9 cellular contexts compared by ENCODE assay signal in genomic region chr3:4995500-4996053, GRCh38. TPM values are rescaled to one million over a fixed set of nuclear protein-coding genes. Genes with fewer than 3 reads are reported as not detected.
A peak's percentile ranks its signal among the peaks of the same experiment; 100 is the strongest.
DNase-seq lines count a peak whose midpoint lies in the region; ATAC-seq and TF ChIP-seq lines count a peak whose summit lies in the region.
"Had no signal": no experiment of that assay in that cellular context is flagged by ENCODE, and none has a peak within 500 bp of the region (broad histone marks: within the 10 kb centered on the region; RNA-seq: fewer than 3 reads in every experiment).

No MANE protein-coding gene starts in this region.

- CTCF ChIA-PET in HEK293 (lab: Yijun Ruan, JAX) = interaction anchor here (1.7 to 2.3 kb wide), 2 partner anchors 19 to 284 kb away, joined by 3 to 8 read pairs; no protein-coding TSS in a partner anchor
- CTCF ChIA-PET in activated CD4-positive, alpha-beta memory T cell treated with anti-CD3 and anti-CD28 coated beads, Interleukin-2, amount 10 ng/mL, durations not matched to agents 7 days and 5 days (lab: Charles Lee) = interaction anchor here (1.1 kb wide), 1 partner anchor 15 kb away, joined by 3 read pairs; no protein-coding TSS in a partner anchor

- H3K27ac ChIP-seq in HEK293 (ENCODE audit: extremely low read depth, low read depth, low read length) (peak overlapping the region; percentile 32; the same call in 1 of the 2 replicates), foreskin keratinocyte (peak overlapping the region; percentile 98)
- H3K27ac ChIP-seq: upper lobe of right lung had no signal

- H3K36me3 Mint-ChIP-seq in activated CD4-positive, alpha-beta memory T cell treated with anti-CD3 and anti-CD28 coated beads, Interleukin-2, amount 10 ng/mL, durations not matched to agents 7 days and 5 days (ENCODE audit: low read depth) = no peaks in the 10 kb centered on the region
- no peaks in the 10 kb centered on the region for H3K36me3 Mint-ChIP-seq in stimulated activated naive CD8-positive, alpha-beta T cell treated with anti-CD3 and anti-CD28 coated beads, Interleukin-15, Interleukin-2, amounts not matched to agents 100 ng/mL and 50 ng/mL, for 24 hours (ENCODE audit: low read depth)
- no peaks in the 10 kb centered on the region for H3K36me3 Mint-ChIP-seq in activated naive CD4-positive, alpha-beta T cell treated with anti-CD3 and anti-CD28 coated beads, Interleukin-2, amount 50 U/mL, for 72 hours

- POLR2A ChIA-PET in HEK293 (lab: Yijun Ruan, JAX) = interaction anchor here (2.3 to 2.6 kb wide), 2 partner anchors 10 to 16 kb away, joined by 6 to 20 read pairs; partner anchors contain the start of gene BHLHE40
- POLR2A ChIA-PET in activated CD4-positive, alpha-beta memory T cell treated with anti-CD3 and anti-CD28 coated beads, Interleukin-2, amount 10 ng/mL, durations not matched to agents 7 days and 5 days (lab: Charles Lee) = interaction anchor here (2.3 to 18.0 kb wide), 2 partner anchors 13 to 22 kb away, joined by 9 to 321 read pairs; partner anchors contain the start of gene BHLHE40

- no peaks in the 10 kb centered on the region for H3K9me3 ChIP-seq in HEK293 (ENCODE audit: control insufficient read depth, insufficient read depth, low read depth, low read length)
- H3K9me3 ChIP-seq: upper lobe of right lung had no signal

- H3K9me3 Mint-ChIP-seq in activated CD4-positive, alpha-beta memory T cell treated with anti-CD3 and anti-CD28 coated beads, Interleukin-2, amount 10 ng/mL, durations not matched to agents 7 days and 5 days = no peaks in the 10 kb centered on the region
- H3K9me3 Mint-ChIP-seq in stimulated activated naive CD8-positive, alpha-beta T cell treated with anti-CD3 and anti-CD28 coated beads, Interleukin-15, Interleukin-2, amounts not matched to agents 100 ng/mL and 50 ng/mL, for 24 hours = no peaks in the 10 kb centered on the region
- no peaks in the 10 kb centered on the region for H3K9me3 Mint-ChIP-seq in activated naive CD4-positive, alpha-beta T cell treated with anti-CD3 and anti-CD28 coated beads, Interleukin-2, amount 50 U/mL, for 72 hours

- H3K4me3 ChIP-seq in HEK293 (ENCODE audit: low read depth, low read length) = no peak overlapping the region
- H3K4me3 ChIP-seq: upper lobe of right lung had no signal

- no peak overlapping the region for H3K27ac Mint-ChIP-seq in activated CD4-positive, alpha-beta memory T cell treated with anti-CD3 and anti-CD28 coated beads, Interleukin-2, amount 10 ng/mL, durations not matched to agents 7 days and 5 days
- H3K27ac Mint-ChIP-seq in stimulated activated naive CD8-positive, alpha-beta T cell treated with anti-CD3 and anti-CD28 coated beads, Interleukin-15, Interleukin-2, amounts not matched to agents 100 ng/mL and 50 ng/mL, for 24 hours = peak overlapping the region; percentile 46
- H3K27ac Mint-ChIP-seq in activated naive CD4-positive, alpha-beta T cell treated with anti-CD3 and anti-CD28 coated beads, Interleukin-2, amount 50 U/mL, for 72 hours = no peak overlapping the region

- ATAC-seq in foreskin keratinocyte (peak; percentile 73), GM19397 (IDR thresholded peaks at IDR 0.05; ENCODE audit: unreplicated experiment) (no peak), GM21360 (IDR thresholded peaks at IDR 0.05; ENCODE audit: unreplicated experiment) (no peak)
- ATAC-seq in activated naive CD4-positive, alpha-beta T cell treated with anti-CD3 and anti-CD28 coated beads, Interleukin-2, amount 50 U/mL, for 72 hours = no peak

- H3K4me3 Mint-ChIP-seq in activated CD4-positive, alpha-beta memory T cell treated with anti-CD3 and anti-CD28 coated beads, Interleukin-2, amount 10 ng/mL, durations not matched to agents 7 days and 5 days = no peak overlapping the region
- H3K4me3 Mint-ChIP-seq in stimulated activated naive CD8-positive, alpha-beta T cell treated with anti-CD3 and anti-CD28 coated beads, Interleukin-15, Interleukin-2, amounts not matched to agents 100 ng/mL and 50 ng/mL, for 24 hours = no peak overlapping the region

- DNase-seq in activated CD4-positive, alpha-beta memory T cell treated with anti-CD3 and anti-CD28 coated beads, Interleukin-2, amount 10 ng/mL, durations not matched to agents 7 days and 5 days = peak; percentile 11
- peak; percentile 71 to 85 for DNase-seq in foreskin keratinocyte
- no peak for DNase-seq in NCI-H2107 treated with DMSO at 0.1 percent for 48 hours (lab: John Stamatoyannopoulos, UW; ENCODE audit: unreplicated experiment)
- DNase-seq in activated naive CD4-positive, alpha-beta T cell treated with anti-CD3 and anti-CD28 coated beads, Interleukin-2, amount 50 U/mL, for 72 hours (ENCODE audit: low spot score in 2 of 2) = no peak
- DNase-seq: upper lobe of right lung had no signal

- H3K36me3 ChIP-seq in HEK293 (ENCODE audit: control insufficient read depth in 2 of 2, insufficient read depth in 1 of 2, low read length in 2 of 2) = no peaks in the 10 kb centered on the region
- H3K36me3 ChIP-seq: upper lobe of right lung had no signal

- H3K27me3 Mint-ChIP-seq in activated CD4-positive, alpha-beta memory T cell treated with anti-CD3 and anti-CD28 coated beads, Interleukin-2, amount 10 ng/mL, durations not matched to agents 7 days and 5 days = no peaks in the 10 kb centered on the region
- H3K27me3 Mint-ChIP-seq in stimulated activated naive CD8-positive, alpha-beta T cell treated with anti-CD3 and anti-CD28 coated beads, Interleukin-15, Interleukin-2, amounts not matched to agents 100 ng/mL and 50 ng/mL, for 24 hours = no peaks in the 10 kb centered on the region

- no peaks in the 10 kb centered on the region for H3K27me3 ChIP-seq in foreskin keratinocyte
- H3K27me3 ChIP-seq: upper lobe of right lung had no signal

- TF ChIP-seq CTCF in HEK293 (tag by site-specific recombination; IDR thresholded peaks at IDR 0.05) (no peak), foreskin keratinocyte (conservative IDR thresholded peaks at IDR 0.05) (no peak)

- peaks cover 5% of the 10 kb centered on the region; the same call in 1 of the 2 replicates for H3K4me1 ChIP-seq in HEK293 (ENCODE audit: control insufficient read depth, insufficient read depth, low read length)
- H3K4me1 ChIP-seq in foreskin keratinocyte = peaks cover 38% of the 10 kb centered on the region

- peaks cover 42% of the 10 kb centered on the region for H3K4me1 Mint-ChIP-seq in activated CD4-positive, alpha-beta memory T cell treated with anti-CD3 and anti-CD28 coated beads, Interleukin-2, amount 10 ng/mL, durations not matched to agents 7 days and 5 days
- H3K4me1 Mint-ChIP-seq in stimulated activated naive CD8-positive, alpha-beta T cell treated with anti-CD3 and anti-CD28 coated beads, Interleukin-15, Interleukin-2, amounts not matched to agents 100 ng/mL and 50 ng/mL, for 24 hours (ENCODE audit: low read depth) = peaks cover 42% of the 10 kb centered on the region

TF ChIP-seq in HEK293, 187 proteins besides CTCF, POLR2A, EP300 and RAD21 (continues in another document):
- TF ChIP-seq BCL11B (tag by site-specific recombination; IDR thresholded peaks at IDR 0.05; ENCODE audit: low read depth) (no peak), ZNF792 (tag by site-specific recombination; IDR thresholded peaks at IDR 0.05) (no peak), ZBTB21 (tag by site-specific recombination; IDR thresholded peaks at IDR 0.05) (no peak), ZNF555 (tag by site-specific recombination; conservative IDR thresholded peaks at IDR 0.05) (no peak), MEIS1 (CRISPR knock-in tag; IDR thresholded peaks at IDR 0.05; ENCODE audit: borderline replicate concordance) (no peak), GLIS1 (tag by site-specific recombination; IDR thresholded peaks at IDR 0.05) (peak; percentile 75), ZNF449 (tag by site-specific recombination; IDR thresholded peaks at IDR 0.05) (no peak), ZBTB6 (tag by site-specific recombination; IDR thresholded peaks at IDR 0.05) (peak; percentile 18; the same call in 1 of the 2 replicates), ZNF350 (tag by site-specific recombination; IDR thresholded peaks at IDR 0.05) (no peak), ZSCAN30 (tag by site-specific recombination; IDR thresholded peaks at IDR 0.05) (no peak), ZNF292 (tag by site-specific recombination; IDR thresholded peaks at IDR 0.05; ENCODE audit: borderline replicate concordance, low read depth) (no peak), ZNF664 (tag by site-specific recombination; IDR thresholded peaks at IDR 0.05) (no peak), ZNF585B (tag by site-specific recombination; IDR thresholded peaks at IDR 0.05) (no peak), ZBTB17 (tag by site-specific recombination; IDR thresholded peaks at IDR 0.05) (no peak), ZNF768 (tag by site-specific recombination; IDR thresholded peaks at IDR 0.05) (no peak), ZBTB7A (tag by site-specific recombination; IDR thresholded peaks at IDR 0.05; ENCODE audit: low read depth) (no peak)

RNA-seq across cellular contexts. Expression of gene BHLHE40, which starts 16.3 kb away (rescaled TPM):
- total RNA-seq in activated CD4-positive, alpha-beta memory T cell treated with anti-CD3 and anti-CD28 coated beads, Interleukin-2, amount 10 ng/mL, durations not matched to agents 7 days and 5 days = 100 to 1,000 TPM; 316 to 318 TPM
- 78.2 and 96.0 TPM in 2 replicates for total RNA-seq in foreskin keratinocyte
- 44.6 and 47.5 TPM in 2 replicates for polyA plus RNA-seq in foreskin keratinocyte
- 100 to 1,000 TPM; 228 to 369 TPM for total RNA-seq in activated naive CD4-positive, alpha-beta T cell treated with anti-CD3 and anti-CD28 coated beads, Interleukin-2, amount 50 U/mL, for 72 hours

Comparison
In these comparisons a context has a peak if more than half of its experiments do, and no peak if none do; other contexts are left out.
1. DNase-seq: peak in activated CD4-positive, alpha-beta memory T cell treated with anti-CD3 and anti-CD28 coated beads, Interleukin-2, amount 10 ng/mL, durations not matched to agents 7 days and 5 days (single experiment) and foreskin keratinocyte (2 of 2); none in NCI-H2107 treated with DMSO at 0.1 percent for 48 hours (single experiment) and activated naive CD4-positive, alpha-beta T cell treated with anti-CD3 and anti-CD28 coated beads, Interleukin-2, amount 50 U/mL, for 72 hours (0 of 2).